Comparison of ENCODE assay signal across 1 cellular context in the genomic region with DNA sequence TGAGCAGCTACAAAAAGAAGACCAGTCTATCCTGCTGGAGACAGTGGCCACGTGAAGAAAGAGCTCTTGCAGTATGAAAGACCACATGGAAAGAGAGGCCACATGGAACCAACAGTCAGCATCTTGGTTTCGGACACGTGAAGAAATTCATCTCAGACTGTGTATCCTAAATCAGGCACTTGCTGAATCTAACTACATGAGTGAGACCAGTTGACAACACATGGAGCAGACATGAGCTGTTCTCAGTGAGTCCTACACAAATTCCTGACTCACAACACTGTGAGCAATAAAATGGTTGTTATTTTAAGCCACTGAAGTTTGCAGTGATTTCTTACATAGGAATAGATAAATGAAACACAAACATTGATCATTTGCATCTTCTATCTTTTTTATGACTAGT.
TF ChIP-seq lines count a peak whose summit lies in the region.

No MANE protein-coding gene starts in this region.

TF ChIP-seq in K562, 482 proteins besides CTCF, POLR2A, EP300 and RAD21:
- TF ChIP-seq EP400 (IDR thresholded peaks at IDR 0.05): peak; percentile 24; the same call in 1 of the 2 replicates
- TF ChIP-seq, protein P1, sequence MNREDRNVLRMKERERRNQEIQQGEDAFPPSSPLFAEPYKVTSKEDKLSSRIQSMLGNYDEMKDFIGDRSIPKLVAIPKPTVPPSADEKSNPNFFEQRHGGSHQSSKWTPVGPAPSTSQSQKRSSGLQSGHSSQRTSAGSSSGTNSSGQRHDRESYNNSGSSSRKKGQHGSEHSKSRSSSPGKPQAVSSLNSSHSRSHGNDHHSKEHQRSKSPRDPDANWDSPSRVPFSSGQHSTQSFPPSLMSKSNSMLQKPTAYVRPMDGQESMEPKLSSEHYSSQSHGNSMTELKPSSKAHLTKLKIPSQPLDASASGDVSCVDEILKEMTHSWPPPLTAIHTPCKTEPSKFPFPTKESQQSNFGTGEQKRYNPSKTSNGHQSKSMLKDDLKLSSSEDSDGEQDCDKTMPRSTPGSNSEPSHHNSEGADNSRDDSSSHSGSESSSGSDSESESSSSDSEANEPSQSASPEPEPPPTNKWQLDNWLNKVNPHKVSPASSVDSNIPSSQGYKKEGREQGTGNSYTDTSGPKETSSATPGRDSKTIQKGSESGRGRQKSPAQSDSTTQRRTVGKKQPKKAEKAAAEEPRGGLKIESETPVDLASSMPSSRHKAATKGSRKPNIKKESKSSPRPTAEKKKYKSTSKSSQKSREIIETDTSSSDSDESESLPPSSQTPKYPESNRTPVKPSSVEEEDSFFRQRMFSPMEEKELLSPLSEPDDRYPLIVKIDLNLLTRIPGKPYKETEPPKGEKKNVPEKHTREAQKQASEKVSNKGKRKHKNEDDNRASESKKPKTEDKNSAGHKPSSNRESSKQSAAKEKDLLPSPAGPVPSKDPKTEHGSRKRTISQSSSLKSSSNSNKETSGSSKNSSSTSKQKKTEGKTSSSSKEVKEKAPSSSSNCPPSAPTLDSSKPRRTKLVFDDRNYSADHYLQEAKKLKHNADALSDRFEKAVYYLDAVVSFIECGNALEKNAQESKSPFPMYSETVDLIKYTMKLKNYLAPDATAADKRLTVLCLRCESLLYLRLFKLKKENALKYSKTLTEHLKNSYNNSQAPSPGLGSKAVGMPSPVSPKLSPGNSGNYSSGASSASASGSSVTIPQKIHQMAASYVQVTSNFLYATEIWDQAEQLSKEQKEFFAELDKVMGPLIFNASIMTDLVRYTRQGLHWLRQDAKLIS (CRISPR knock-in tag; IDR thresholded peaks at IDR 0.05): no peak
- no peak for TF ChIP-seq CBX5 (IDR thresholded peaks at IDR 0.05; ENCODE audit: borderline replicate concordance, low read depth)
- TF ChIP-seq ZFPM2 (CRISPR knock-in tag; IDR thresholded peaks at IDR 0.05): no peak
- TF ChIP-seq, protein P2, sequence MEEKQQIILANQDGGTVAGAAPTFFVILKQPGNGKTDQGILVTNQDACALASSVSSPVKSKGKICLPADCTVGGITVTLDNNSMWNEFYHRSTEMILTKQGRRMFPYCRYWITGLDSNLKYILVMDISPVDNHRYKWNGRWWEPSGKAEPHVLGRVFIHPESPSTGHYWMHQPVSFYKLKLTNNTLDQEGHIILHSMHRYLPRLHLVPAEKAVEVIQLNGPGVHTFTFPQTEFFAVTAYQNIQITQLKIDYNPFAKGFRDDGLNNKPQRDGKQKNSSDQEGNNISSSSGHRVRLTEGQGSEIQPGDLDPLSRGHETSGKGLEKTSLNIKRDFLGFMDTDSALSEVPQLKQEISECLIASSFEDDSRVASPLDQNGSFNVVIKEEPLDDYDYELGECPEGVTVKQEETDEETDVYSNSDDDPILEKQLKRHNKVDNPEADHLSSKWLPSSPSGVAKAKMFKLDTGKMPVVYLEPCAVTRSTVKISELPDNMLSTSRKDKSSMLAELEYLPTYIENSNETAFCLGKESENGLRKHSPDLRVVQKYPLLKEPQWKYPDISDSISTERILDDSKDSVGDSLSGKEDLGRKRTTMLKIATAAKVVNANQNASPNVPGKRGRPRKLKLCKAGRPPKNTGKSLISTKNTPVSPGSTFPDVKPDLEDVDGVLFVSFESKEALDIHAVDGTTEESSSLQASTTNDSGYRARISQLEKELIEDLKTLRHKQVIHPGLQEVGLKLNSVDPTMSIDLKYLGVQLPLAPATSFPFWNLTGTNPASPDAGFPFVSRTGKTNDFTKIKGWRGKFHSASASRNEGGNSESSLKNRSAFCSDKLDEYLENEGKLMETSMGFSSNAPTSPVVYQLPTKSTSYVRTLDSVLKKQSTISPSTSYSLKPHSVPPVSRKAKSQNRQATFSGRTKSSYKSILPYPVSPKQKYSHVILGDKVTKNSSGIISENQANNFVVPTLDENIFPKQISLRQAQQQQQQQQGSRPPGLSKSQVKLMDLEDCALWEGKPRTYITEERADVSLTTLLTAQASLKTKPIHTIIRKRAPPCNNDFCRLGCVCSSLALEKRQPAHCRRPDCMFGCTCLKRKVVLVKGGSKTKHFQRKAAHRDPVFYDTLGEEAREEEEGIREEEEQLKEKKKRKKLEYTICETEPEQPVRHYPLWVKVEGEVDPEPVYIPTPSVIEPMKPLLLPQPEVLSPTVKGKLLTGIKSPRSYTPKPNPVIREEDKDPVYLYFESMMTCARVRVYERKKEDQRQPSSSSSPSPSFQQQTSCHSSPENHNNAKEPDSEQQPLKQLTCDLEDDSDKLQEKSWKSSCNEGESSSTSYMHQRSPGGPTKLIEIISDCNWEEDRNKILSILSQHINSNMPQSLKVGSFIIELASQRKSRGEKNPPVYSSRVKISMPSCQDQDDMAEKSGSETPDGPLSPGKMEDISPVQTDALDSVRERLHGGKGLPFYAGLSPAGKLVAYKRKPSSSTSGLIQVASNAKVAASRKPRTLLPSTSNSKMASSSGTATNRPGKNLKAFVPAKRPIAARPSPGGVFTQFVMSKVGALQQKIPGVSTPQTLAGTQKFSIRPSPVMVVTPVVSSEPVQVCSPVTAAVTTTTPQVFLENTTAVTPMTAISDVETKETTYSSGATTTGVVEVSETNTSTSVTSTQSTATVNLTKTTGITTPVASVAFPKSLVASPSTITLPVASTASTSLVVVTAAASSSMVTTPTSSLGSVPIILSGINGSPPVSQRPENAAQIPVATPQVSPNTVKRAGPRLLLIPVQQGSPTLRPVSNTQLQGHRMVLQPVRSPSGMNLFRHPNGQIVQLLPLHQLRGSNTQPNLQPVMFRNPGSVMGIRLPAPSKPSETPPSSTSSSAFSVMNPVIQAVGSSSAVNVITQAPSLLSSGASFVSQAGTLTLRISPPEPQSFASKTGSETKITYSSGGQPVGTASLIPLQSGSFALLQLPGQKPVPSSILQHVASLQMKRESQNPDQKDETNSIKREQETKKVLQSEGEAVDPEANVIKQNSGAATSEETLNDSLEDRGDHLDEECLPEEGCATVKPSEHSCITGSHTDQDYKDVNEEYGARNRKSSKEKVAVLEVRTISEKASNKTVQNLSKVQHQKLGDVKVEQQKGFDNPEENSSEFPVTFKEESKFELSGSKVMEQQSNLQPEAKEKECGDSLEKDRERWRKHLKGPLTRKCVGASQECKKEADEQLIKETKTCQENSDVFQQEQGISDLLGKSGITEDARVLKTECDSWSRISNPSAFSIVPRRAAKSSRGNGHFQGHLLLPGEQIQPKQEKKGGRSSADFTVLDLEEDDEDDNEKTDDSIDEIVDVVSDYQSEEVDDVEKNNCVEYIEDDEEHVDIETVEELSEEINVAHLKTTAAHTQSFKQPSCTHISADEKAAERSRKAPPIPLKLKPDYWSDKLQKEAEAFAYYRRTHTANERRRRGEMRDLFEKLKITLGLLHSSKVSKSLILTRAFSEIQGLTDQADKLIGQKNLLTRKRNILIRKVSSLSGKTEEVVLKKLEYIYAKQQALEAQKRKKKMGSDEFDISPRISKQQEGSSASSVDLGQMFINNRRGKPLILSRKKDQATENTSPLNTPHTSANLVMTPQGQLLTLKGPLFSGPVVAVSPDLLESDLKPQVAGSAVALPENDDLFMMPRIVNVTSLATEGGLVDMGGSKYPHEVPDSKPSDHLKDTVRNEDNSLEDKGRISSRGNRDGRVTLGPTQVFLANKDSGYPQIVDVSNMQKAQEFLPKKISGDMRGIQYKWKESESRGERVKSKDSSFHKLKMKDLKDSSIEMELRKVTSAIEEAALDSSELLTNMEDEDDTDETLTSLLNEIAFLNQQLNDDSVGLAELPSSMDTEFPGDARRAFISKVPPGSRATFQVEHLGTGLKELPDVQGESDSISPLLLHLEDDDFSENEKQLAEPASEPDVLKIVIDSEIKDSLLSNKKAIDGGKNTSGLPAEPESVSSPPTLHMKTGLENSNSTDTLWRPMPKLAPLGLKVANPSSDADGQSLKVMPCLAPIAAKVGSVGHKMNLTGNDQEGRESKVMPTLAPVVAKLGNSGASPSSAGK (IDR thresholded peaks at IDR 0.05): 0 out of 2 replicates have a peak, but pooled peaks have one; percentile 15
